10 cellular contexts compared by ENCODE assay signal in genomic region chr10:58932126-58932525, GRCh38.
"Had no signal": no experiment of that assay in that cellular context is flagged by ENCODE, and none has a peak within 500 bp of the region (broad histone marks: within the 10 kb centered on the region; RNA-seq: fewer than 3 reads in every experiment).

No MANE protein-coding gene starts in this region.

- ATAC-seq: left ventricle myocardium superior, T-helper 17 cell had no signal

- DNase-seq: activated CD4-positive, alpha-beta T cell treated with anti-CD3 and anti-CD28 coated beads, Interleukin-2, amount 50 U/mL, for 1 hour; activated T-cell treated with anti-CD3 and anti-CD28 coated beads, Interleukin-2, amount 50 U/mL, for 1 hour; amniotic stem cell; kidney; left ventricle myocardium superior; stimulated activated CD4-positive, alpha-beta T cell treated with anti-CD3 and anti-CD28 coated beads, Interleukin-2, amount 100 ng/mL, for 48 hours; stimulated activated naive CD4-positive, alpha-beta T cell treated with Interleukin-2 at 50 U/mL for 16 hours; T-helper 17 cell; trophoblast cell had no signal

- H3K4me1 Mint-ChIP-seq: activated naive CD4-positive, alpha-beta T cell treated with anti-CD3 and anti-CD28 coated beads, Interleukin-2, amount 50 U/mL, for 24 hours; T-helper 17 cell had no signal

- H3K27ac Mint-ChIP-seq: activated naive CD4-positive, alpha-beta T cell treated with anti-CD3 and anti-CD28 coated beads, Interleukin-2, amount 50 U/mL, for 24 hours; T-helper 17 cell had no signal

- H3K36me3 Mint-ChIP-seq: activated naive CD4-positive, alpha-beta T cell treated with anti-CD3 and anti-CD28 coated beads, Interleukin-2, amount 50 U/mL, for 24 hours had no signal

- H3K4me3 Mint-ChIP-seq: activated naive CD4-positive, alpha-beta T cell treated with anti-CD3 and anti-CD28 coated beads, Interleukin-2, amount 50 U/mL, for 24 hours; T-helper 17 cell had no signal
